In the genomic region with DNA sequence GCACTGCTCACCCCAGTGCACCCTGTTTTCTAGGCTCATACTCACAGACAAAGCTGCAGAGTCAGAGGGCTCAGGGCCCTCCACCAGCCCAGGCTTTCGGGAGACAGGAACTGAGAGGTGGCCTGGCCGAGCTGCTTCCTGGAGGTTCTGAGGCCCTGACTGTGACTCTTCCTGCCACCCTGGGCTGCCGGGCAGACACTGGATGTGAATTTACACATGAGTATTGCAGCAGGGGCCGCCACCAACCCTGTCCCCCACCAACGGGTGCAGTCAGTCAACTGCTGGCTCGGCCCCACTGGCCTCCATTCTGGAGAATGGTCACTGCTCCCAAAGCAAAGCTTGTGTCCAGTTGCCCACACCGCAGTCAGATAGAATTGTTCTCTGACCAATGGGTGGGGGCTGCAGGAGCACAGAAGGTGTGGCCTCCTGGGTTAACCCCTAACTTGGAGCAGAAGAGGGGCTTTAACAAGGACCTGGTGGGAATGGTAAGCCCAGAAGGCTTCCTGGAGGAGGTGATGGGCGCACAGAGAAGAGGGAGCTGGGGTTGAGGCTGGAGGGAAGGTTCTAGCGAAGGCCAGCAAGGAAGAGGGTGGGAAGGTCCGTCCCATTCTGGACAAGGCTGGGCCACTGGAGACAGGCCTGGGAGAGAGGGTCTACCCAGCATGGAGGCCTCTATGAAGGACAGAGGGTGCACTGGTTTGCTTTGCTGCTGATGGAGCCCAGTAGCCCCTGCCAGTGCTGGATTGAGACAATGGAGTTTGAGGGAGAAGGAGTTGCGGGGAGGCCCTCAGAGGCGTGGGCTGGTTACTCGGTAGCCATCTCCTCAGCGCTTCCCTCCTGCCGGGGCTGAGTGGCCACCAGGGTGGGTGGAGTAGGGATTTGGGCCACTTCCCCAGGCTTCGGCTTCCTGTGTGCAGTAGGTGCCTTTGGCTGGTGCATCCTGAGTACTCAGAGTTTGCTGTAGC, we compare ENCODE assay signal across 18 cellular contexts.
A peak's percentile ranks its signal among the peaks of the same experiment; 100 is the strongest.
DNase-seq lines count a peak whose midpoint lies in the region; ATAC-seq and TF ChIP-seq lines count a peak whose summit lies in the region.
"Had no signal": no experiment of that assay in that cellular context is flagged by ENCODE, and none has a peak within 500 bp of the region (broad histone marks: within the 10 kb centered on the region; RNA-seq: fewer than 3 reads in every experiment).

No MANE protein-coding gene starts in this region.

- no peaks in the 10 kb centered on the region for H3K36me3 Mint-ChIP-seq in activated CD8-positive, alpha-beta memory T cell treated with anti-CD3 and anti-CD28 coated beads, Interleukin-2, amount 10 ng/mL, durations not matched to agents 7 days and 5 days
- no peaks in the 10 kb centered on the region for H3K36me3 Mint-ChIP-seq in endothelial cell (ENCODE audit: low read depth, unreplicated experiment)

- DNase-seq in activated CD8-positive, alpha-beta memory T cell treated with anti-CD3 and anti-CD28 coated beads, Interleukin-2, amount 50 U/mL, for 48 hours, result peak; percentile 29
- no peak for DNase-seq in activated CD8-positive, alpha-beta memory T cell treated with anti-CD3 and anti-CD28 coated beads, Interleukin-2, amount 10 ng/mL, durations not matched to agents 7 days and 5 days
- DNase-seq in endothelial cell (ENCODE audit: low spot score) (no peak), HCEC 1CT (no peak)
- peak; percentile 14 for DNase-seq in stimulated activated CD8-positive, alpha-beta memory T cell treated with anti-CD3 and anti-CD28 coated beads, Interleukin-4, amount 100 ng/mL, for 48 hours
- DNase-seq: activated T-cell treated with anti-CD3 and anti-CD28 coated beads, Interleukin-2, amount 50 U/mL, for 72 hours; amniotic stem cell; foreskin keratinocyte; Karpas-422; left ventricle myocardium superior; NCI-H1436; stimulated activated CD4-positive, alpha-beta T cell treated with anti-CD3 and anti-CD28 coated beads, Interleukin-12 subunit alpha, Interleukin-12 subunit beta, amount 100 ng/mL, for 4 hours; T-helper 17 cell had no signal

- H3K27ac Mint-ChIP-seq in activated CD8-positive, alpha-beta memory T cell treated with anti-CD3 and anti-CD28 coated beads, Interleukin-2, amount 10 ng/mL, durations not matched to agents 7 days and 5 days, result no peak overlapping the region
- H3K27ac Mint-ChIP-seq in endothelial cell (ENCODE audit: unreplicated experiment), result peak overlapping the region; percentile 31
- H3K27ac Mint-ChIP-seq: activated T-cell treated with anti-CD3 and anti-CD28 coated beads, Interleukin-2, amount 50 U/mL, for 72 hours; stimulated activated naive CD8-positive, alpha-beta T cell treated with anti-CD3 and anti-CD28 coated beads, Interleukin-15, Interleukin-2, amounts not matched to agents 100 ng/mL and 50 ng/mL, for 24 hours; T-helper 17 cell had no signal

- H3K4me1 Mint-ChIP-seq in activated CD8-positive, alpha-beta memory T cell treated with anti-CD3 and anti-CD28 coated beads, Interleukin-2, amount 10 ng/mL, durations not matched to agents 7 days and 5 days, result peaks cover 3% of the 10 kb centered on the region
- H3K4me1 Mint-ChIP-seq in endothelial cell (ENCODE audit: unreplicated experiment), result peaks cover 14% of the 10 kb centered on the region
- H3K4me1 Mint-ChIP-seq: T-helper 17 cell had no signal

- H3K4me3 Mint-ChIP-seq in activated CD8-positive, alpha-beta memory T cell treated with anti-CD3 and anti-CD28 coated beads, Interleukin-2, amount 10 ng/mL, durations not matched to agents 7 days and 5 days, result no peak overlapping the region
- H3K4me3 Mint-ChIP-seq in endothelial cell (ENCODE audit: unreplicated experiment), result no peak overlapping the region
- H3K4me3 Mint-ChIP-seq: activated T-cell treated with anti-CD3 and anti-CD28 coated beads, Interleukin-2, amount 50 U/mL, for 72 hours; stimulated activated naive CD8-positive, alpha-beta T cell treated with anti-CD3 and anti-CD28 coated beads, Interleukin-15, Interleukin-2, amounts not matched to agents 100 ng/mL and 50 ng/mL, for 24 hours; T-helper 17 cell had no signal

- no peaks in the 10 kb centered on the region for H3K9me3 Mint-ChIP-seq in activated CD8-positive, alpha-beta memory T cell treated with anti-CD3 and anti-CD28 coated beads, Interleukin-2, amount 10 ng/mL, durations not matched to agents 7 days and 5 days (ENCODE audit: low read depth)
- H3K9me3 Mint-ChIP-seq in endothelial cell (ENCODE audit: unreplicated experiment), result no peaks in the 10 kb centered on the region
- H3K9me3 Mint-ChIP-seq: activated T-cell treated with anti-CD3 and anti-CD28 coated beads, Interleukin-2, amount 50 U/mL, for 72 hours had no signal

- CTCF ChIA-PET in activated CD8-positive, alpha-beta memory T cell treated with anti-CD3 and anti-CD28 coated beads, Interleukin-2, amount 10 ng/mL, durations not matched to agents 7 days and 5 days (lab: Charles Lee), result no interaction called here

- no peak for ATAC-seq in activated CD8-positive, alpha-beta memory T cell treated with anti-CD3 and anti-CD28 coated beads, Interleukin-2, amount 10 ng/mL, durations not matched to agents 7 days and 5 days
- ATAC-seq in HG03442 (IDR thresholded peaks at IDR 0.05; ENCODE audit: unreplicated experiment) (peak; percentile 54), GM19351 (IDR thresholded peaks at IDR 0.05; ENCODE audit: unreplicated experiment) (no peak), GM21825 (IDR thresholded peaks at IDR 0.05; ENCODE audit: unreplicated experiment) (no peak)
- ATAC-seq: activated T-cell treated with anti-CD3 and anti-CD28 coated beads, Interleukin-2, amount 50 U/mL, for 72 hours; foreskin keratinocyte; left ventricle myocardium superior; Right ventricle myocardium inferior; T-helper 17 cell had no signal

- TF ChIP-seq CTCF in endothelial cell (IDR thresholded peaks at IDR 0.05; ENCODE audit: unreplicated experiment), result no peak

- H3K27me3 Mint-ChIP-seq in activated CD8-positive, alpha-beta memory T cell treated with anti-CD3 and anti-CD28 coated beads, Interleukin-2, amount 10 ng/mL, durations not matched to agents 7 days and 5 days, result no peaks in the 10 kb centered on the region
- no peaks in the 10 kb centered on the region for H3K27me3 Mint-ChIP-seq in endothelial cell (ENCODE audit: unreplicated experiment)
- H3K27me3 Mint-ChIP-seq: stimulated activated naive CD8-positive, alpha-beta T cell treated with anti-CD3 and anti-CD28 coated beads, Interleukin-15, Interleukin-2, amounts not matched to agents 100 ng/mL and 50 ng/mL, for 24 hours had no signal

Comparison
In these comparisons a context has a peak if more than half of its experiments do, and no peak if none do; other contexts are left out.
1. DNase-seq: peak in activated CD8-positive, alpha-beta memory T cell treated with anti-CD3 and anti-CD28 coated beads, Interleukin-2, amount 50 U/mL, for 48 hours (single experiment) and stimulated activated CD8-positive, alpha-beta memory T cell treated with anti-CD3 and anti-CD28 coated beads, Interleukin-4, amount 100 ng/mL, for 48 hours (single experiment); none in activated CD8-positive, alpha-beta memory T cell treated with anti-CD3 and anti-CD28 coated beads, Interleukin-2, amount 10 ng/mL, durations not matched to agents 7 days and 5 days (single experiment), endothelial cell (single experiment) and HCEC 1CT (single experiment).